In the genomic region with DNA sequence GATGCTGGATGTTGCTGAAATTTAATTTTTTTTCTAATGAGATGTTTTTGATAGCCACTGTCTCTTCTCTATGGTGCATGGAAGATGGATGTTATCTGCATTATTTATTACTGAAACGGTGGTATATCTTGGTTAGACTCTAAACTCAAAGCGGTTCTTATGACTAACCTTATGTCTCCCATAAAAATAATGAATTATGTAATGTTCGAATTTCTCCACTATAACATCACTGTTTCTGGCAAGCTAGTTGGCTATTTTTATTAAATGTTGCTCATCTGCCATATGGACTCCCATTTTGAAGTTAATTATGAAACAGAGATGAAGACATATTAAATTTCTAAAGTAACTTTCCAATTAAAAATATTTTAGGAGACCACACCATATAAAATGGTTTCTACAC, we compare ENCODE assay signal across 28 cellular contexts.
"Had no signal": no experiment of that assay in that cellular context is flagged by ENCODE, and none has a peak within 500 bp of the region (broad histone marks: within the 10 kb centered on the region; RNA-seq: fewer than 3 reads in every experiment).

No MANE protein-coding gene starts in this region.

- H3K27ac ChIP-seq: gastrocnemius medialis, heart left ventricle, lower lobe of right lung, pancreas, psoas muscle, right atrium auricular region, spleen, thyroid gland, upper lobe of right lung had no signal

- H3K27ac Mint-ChIP-seq: activated CD4-positive, alpha-beta T cell treated with anti-CD3 and anti-CD28 coated beads for 36 hours; activated naive CD4-positive, alpha-beta T cell treated with anti-CD3 and anti-CD28 coated beads, Interleukin-2, amount 50 U/mL, for 24 hours; brain; nephron progenitor cell; T-helper 1 cell treated with Interleukin-12 subunit alpha and Interleukin-12 subunit beta and Interleukin-4 antibody, amounts not matched to agents 30 μg/mL and 1 μg/mL, for 36 hours; WTC11 had no signal

- H3K4me1 ChIP-seq: gastrocnemius medialis, heart left ventricle, lower lobe of right lung, pancreas, psoas muscle, right atrium auricular region, spleen, thyroid gland, upper lobe of right lung had no signal

- H3K36me3 Mint-ChIP-seq: activated naive CD4-positive, alpha-beta T cell treated with anti-CD3 and anti-CD28 coated beads, Interleukin-2, amount 50 U/mL, for 24 hours; brain; WTC11 had no signal

- H3K9me3 Mint-ChIP-seq: activated naive CD4-positive, alpha-beta T cell treated with anti-CD3 and anti-CD28 coated beads, Interleukin-2, amount 50 U/mL, for 24 hours; brain; nephron progenitor cell; WTC11 had no signal

- H3K36me3 ChIP-seq: gastrocnemius medialis, heart left ventricle, lower lobe of right lung, pancreas, right atrium auricular region, spleen, thyroid gland, upper lobe of right lung had no signal

- H3K4me3 ChIP-seq: gastrocnemius medialis, heart left ventricle, lower lobe of right lung, mucosa of descending colon, pancreas, psoas muscle, right atrium auricular region, spleen, thyroid gland, upper lobe of right lung had no signal

- H3K27me3 ChIP-seq: gastrocnemius medialis, heart left ventricle, pancreas, right atrium auricular region, spleen, thyroid gland, upper lobe of right lung had no signal

- H3K4me3 Mint-ChIP-seq: activated CD4-positive, alpha-beta T cell treated with anti-CD3 and anti-CD28 coated beads for 36 hours; activated naive CD4-positive, alpha-beta T cell treated with anti-CD3 and anti-CD28 coated beads, Interleukin-2, amount 50 U/mL, for 24 hours; brain; nephron progenitor cell; T-helper 1 cell treated with Interleukin-12 subunit alpha and Interleukin-12 subunit beta and Interleukin-4 antibody, amounts not matched to agents 30 μg/mL and 1 μg/mL, for 36 hours; WTC11 had no signal

- H3K4me1 Mint-ChIP-seq: activated CD4-positive, alpha-beta T cell treated with anti-CD3 and anti-CD28 coated beads for 36 hours; activated naive CD4-positive, alpha-beta T cell treated with anti-CD3 and anti-CD28 coated beads, Interleukin-2, amount 50 U/mL, for 24 hours; nephron progenitor cell; WTC11 had no signal

- DNase-seq: activated CD4-positive, alpha-beta T cell treated with anti-CD3 and anti-CD28 coated beads for 36 hours; activated CD4-positive, alpha-beta T cell treated with anti-CD3 and anti-CD28 coated beads, Interleukin-2, amount 50 U/mL, for 4 hours; activated gamma-delta T cell treated with Interleukin-2 at 50 U/mL for 16 hours; activated T-cell treated with anti-CD3 and anti-CD28 coated beads for 4 hours; aorta; effector CD8-positive, alpha-beta T cell; erythroblast; gastrocnemius medialis; heart left ventricle; islet precursor cell; left colon; lower lobe of right lung; mesendoderm; mucosa of descending colon; nephron progenitor cell; pancreas; psoas muscle; spleen; stimulated activated CD4-positive, alpha-beta T cell treated with anti-CD3 and anti-CD28 coated beads, Interleukin-4, amount 100 ng/mL, for 1 hour; stimulated activated naive CD8-positive, alpha-beta T cell treated with anti-CD3 and anti-CD28 coated beads, Interleukin-15, Interleukin-2, amounts not matched to agents 100 U/mL and 50 U/mL, for 24 hours; T1000; thyroid gland; upper lobe of right lung had no signal

- ATAC-seq: activated CD4-positive, alpha-beta T cell treated with anti-CD3 and anti-CD28 coated beads for 36 hours; gastrocnemius medialis; heart left ventricle; left colon; lower lobe of right lung; mucosa of descending colon; pancreas; psoas muscle; stimulated activated naive CD8-positive, alpha-beta T cell treated with anti-CD3 and anti-CD28 coated beads, Interleukin-15, Interleukin-2, amounts not matched to agents 100 U/mL and 50 U/mL, for 24 hours; upper lobe of right lung; WTC11 had no signal

- H3K9me3 ChIP-seq: gastrocnemius medialis, heart left ventricle, lower lobe of right lung, mucosa of descending colon, pancreas, psoas muscle, right atrium auricular region, thyroid gland, upper lobe of right lung had no signal
